ENCODE assay signal across 18 cellular contexts in the genomic region with DNA sequence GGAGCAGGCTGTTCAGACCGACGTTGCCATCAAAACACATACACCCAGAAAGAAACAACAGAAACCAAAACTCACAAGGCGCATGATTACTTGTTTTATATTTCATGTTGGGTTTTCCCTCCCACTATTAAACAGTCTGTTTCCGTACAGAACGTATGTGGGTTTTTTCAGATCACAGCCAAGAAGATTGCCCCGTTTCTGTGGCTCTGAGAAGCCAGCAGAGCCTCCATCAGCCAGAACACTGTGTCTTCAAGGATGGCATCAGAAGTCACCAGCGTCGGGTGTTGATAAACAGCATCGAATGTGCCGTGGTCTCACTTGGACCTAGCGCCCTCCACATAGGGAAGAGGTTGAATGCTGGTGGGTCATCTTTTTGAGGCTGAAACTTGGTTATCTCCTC. TPM values are rescaled to one million over a fixed set of nuclear protein-coding genes. Genes with fewer than 3 reads are reported as not detected.
DNase-seq lines count a peak whose midpoint lies in the region; ATAC-seq, FAIRE-seq and TF ChIP-seq lines count a peak whose summit lies in the region.
"Had no signal": no experiment of that assay in that cellular context is flagged by ENCODE, and none has a peak within 500 bp of the region (broad histone marks: within the 10 kb centered on the region; RNA-seq: fewer than 3 reads in every experiment).

No MANE protein-coding gene starts in this region.

- no peaks in the 10 kb centered on the region for H3K27me3 Mint-ChIP-seq in activated CD4-positive, alpha-beta T cell treated with anti-CD3 and anti-CD28 coated beads for 36 hours
- H3K27me3 Mint-ChIP-seq in CD4-positive, CD25-positive, alpha-beta regulatory T cell: no peaks in the 10 kb centered on the region
- no peaks in the 10 kb centered on the region for H3K27me3 Mint-ChIP-seq in activated naive CD4-positive, alpha-beta T cell treated with anti-CD3 and anti-CD28 coated beads, Interleukin-2, amount 10 ng/mL, durations not matched to agents 7 days and 5 days
- H3K27me3 Mint-ChIP-seq: stimulated activated memory B cell treated with anti-CD40 and anti-IgM and Interleukin-4, amounts not matched to agents 10 μg/mL and 1 μg/mL and 100 μg/mL, for 72 hours had no signal

- H3K9me3 ChIP-seq in CD4-positive, CD25-positive, alpha-beta regulatory T cell (ENCODE audit: control insufficient read depth in 2 of 2, low read length in 2 of 2): no peaks in the 10 kb centered on the region
- no peaks in the 10 kb centered on the region for H3K9me3 ChIP-seq in kidney (ENCODE audit: control insufficient read depth in 1 of 2, low read length in 2 of 2)
- H3K9me3 ChIP-seq: ascending aorta, colonic mucosa, MG63, prostate gland had no signal

- H3K9ac ChIP-seq in kidney (ENCODE audit: low read length in 2 of 2): no peak overlapping the region

- peaks cover 38% of the 10 kb centered on the region for H3K4me1 Mint-ChIP-seq in activated CD4-positive, alpha-beta T cell treated with anti-CD3 and anti-CD28 coated beads for 36 hours
- peaks cover 12 to 66% (median 41%) of the 10 kb centered on the region in 4 donors for H3K4me1 Mint-ChIP-seq in CD4-positive, CD25-positive, alpha-beta regulatory T cell
- H3K4me1 Mint-ChIP-seq in activated naive CD4-positive, alpha-beta T cell treated with anti-CD3 and anti-CD28 coated beads, Interleukin-2, amount 10 ng/mL, durations not matched to agents 7 days and 5 days: peaks cover 41% of the 10 kb centered on the region

- intact Hi-C loops in activated CD4-positive, alpha-beta T cell treated with anti-CD3 and anti-CD28 coated beads for 36 hours (cut with DNase I, micrococcal nuclease): loop anchor here in 1 of 2 experiments (10.0 kb wide), 1 partner anchor 101 kb away; no protein-coding TSS in a partner anchor
- intact Hi-C loops in kidney (cut with DNase I): no loop called here

- no peaks in the 10 kb centered on the region for H3K9me3 Mint-ChIP-seq in activated CD4-positive, alpha-beta T cell treated with anti-CD3 and anti-CD28 coated beads for 36 hours (ENCODE audit: low read depth)
- H3K9me3 Mint-ChIP-seq in CD4-positive, CD25-positive, alpha-beta regulatory T cell: no peaks in the 10 kb centered on the region
- no peaks in the 10 kb centered on the region for H3K9me3 Mint-ChIP-seq in activated naive CD4-positive, alpha-beta T cell treated with anti-CD3 and anti-CD28 coated beads, Interleukin-2, amount 10 ng/mL, durations not matched to agents 7 days and 5 days
- H3K9me3 Mint-ChIP-seq: stimulated activated memory B cell treated with anti-CD40 and anti-IgM and Interleukin-4, amounts not matched to agents 10 μg/mL and 1 μg/mL and 100 μg/mL, for 72 hours had no signal

- FAIRE-seq in kidney (lab: Jason Lieb, UNC): no peak

- peaks cover 35% of the 10 kb centered on the region for H3K36me3 Mint-ChIP-seq in activated CD4-positive, alpha-beta T cell treated with anti-CD3 and anti-CD28 coated beads for 36 hours (ENCODE audit: low read depth)
- H3K36me3 Mint-ChIP-seq in CD4-positive, CD25-positive, alpha-beta regulatory T cell: peaks cover 31% of the 10 kb centered on the region
- peaks cover 44% of the 10 kb centered on the region for H3K36me3 Mint-ChIP-seq in activated naive CD4-positive, alpha-beta T cell treated with anti-CD3 and anti-CD28 coated beads, Interleukin-2, amount 10 ng/mL, durations not matched to agents 7 days and 5 days

- H3K4me1 ChIP-seq in CD4-positive, CD25-positive, alpha-beta regulatory T cell (ENCODE audit: control insufficient read depth, insufficient read depth, low read length, poor library complexity, severe bottlenecking): peaks cover 64% of the 10 kb centered on the region
- H3K4me1 ChIP-seq in kidney (ENCODE audit: control insufficient read depth in 1 of 2, insufficient read depth in 1 of 2, low read depth in 1 of 2, low read length in 2 of 2): peaks cover 0 to 3% of the 10 kb centered on the region in 2 donors
- H3K4me1 ChIP-seq: prostate gland had no signal

- H3K36me3 ChIP-seq in CD4-positive, CD25-positive, alpha-beta regulatory T cell (ENCODE audit: control insufficient read depth, insufficient read depth, low read length): peaks cover 21% of the 10 kb centered on the region
- peaks cover 27 to 32% of the 10 kb centered on the region in 2 donors for H3K36me3 ChIP-seq in kidney (ENCODE audit: control insufficient read depth in 1 of 2, insufficient read depth in 2 of 2, low read length in 2 of 2)
- H3K36me3 ChIP-seq: colonic mucosa, prostate gland had no signal

- POLR2A ChIA-PET in activated CD4-positive, alpha-beta T cell treated with anti-CD3 and anti-CD28 coated beads for 36 hours (lab: Charles Lee): no interaction called here

- no peaks in the 10 kb centered on the region for H3K27me3 ChIP-seq in CD4-positive, CD25-positive, alpha-beta regulatory T cell (ENCODE audit: control insufficient read depth, insufficient read depth, low read length)
- H3K27me3 ChIP-seq: ascending aorta, colonic mucosa, MG63 had no signal

- CTCF ChIA-PET in activated CD4-positive, alpha-beta T cell treated with anti-CD3 and anti-CD28 coated beads for 36 hours (lab: Charles Lee): no interaction called here
- CTCF ChIA-PET in activated naive CD4-positive, alpha-beta T cell treated with anti-CD3 and anti-CD28 coated beads, Interleukin-2, amount 10 ng/mL, durations not matched to agents 7 days and 5 days (lab: Charles Lee): no interaction called here

- no peak for TF ChIP-seq CTCF in kidney (IDR thresholded peaks at IDR 0.05; ENCODE audit: borderline replicate concordance, extremely low read depth, insufficient read depth)

- H3K27ac ChIP-seq in CD4-positive, CD25-positive, alpha-beta regulatory T cell (ENCODE audit: insufficient read depth, low read length, poor library complexity, severe bottlenecking): peak overlapping the region; percentile 81
- no peak overlapping the region for H3K27ac ChIP-seq in kidney (ENCODE audit: low read depth in 2 of 2, low read length in 2 of 2)
- H3K27ac ChIP-seq: ascending aorta, colonic mucosa, prostate gland had no signal

- peak; percentile 28 for DNase-seq in activated CD4-positive, alpha-beta T cell treated with anti-CD3 and anti-CD28 coated beads for 36 hours
- DNase-seq in activated CD4-positive, alpha-beta T cell treated with anti-CD3 and anti-CD28 coated beads for 4 hours: no peak
- DNase-seq in CD4-positive, CD25-positive, alpha-beta regulatory T cell: peak in 2 of 3 donors; percentile 69 to 71
- DNase-seq in activated naive CD4-positive, alpha-beta T cell treated with anti-CD3 and anti-CD28 coated beads, Interleukin-2, amount 10 ng/mL, durations not matched to agents 7 days and 5 days: no peak
- DNase-seq in kidney (peak; percentile 14), MV-4-11 (lab: John Stamatoyannopoulos, UW) (no peak), HUDEP-2 (lab: John Stamatoyannopoulos, UW; ENCODE audit: unreplicated experiment in 76 of 76) (no peak), NK-92 (lab: John Stamatoyannopoulos, UW; ENCODE audit: unreplicated experiment) (no peak)
- DNase-seq: 8988T, colonic mucosa, foreskin melanocyte, GOT3, MG63, NCI-H187, trophoblast cell had no signal

- peak overlapping the region; percentile 75 for H3K4me3 ChIP-seq in CD4-positive, CD25-positive, alpha-beta regulatory T cell (ENCODE audit: low read depth, low read length)
- H3K4me3 ChIP-seq in kidney (ENCODE audit: low read length in 2 of 2): no peak overlapping the region
- H3K4me3 ChIP-seq: ascending aorta, colonic mucosa, MG63, prostate gland had no signal

- H3K4me3 Mint-ChIP-seq in activated CD4-positive, alpha-beta T cell treated with anti-CD3 and anti-CD28 coated beads for 36 hours: peak overlapping the region; percentile 16
- H3K4me3 Mint-ChIP-seq in CD4-positive, CD25-positive, alpha-beta regulatory T cell: peak overlapping the region; percentile 84 to 89 (median 88)
- no peak overlapping the region for H3K4me3 Mint-ChIP-seq in activated naive CD4-positive, alpha-beta T cell treated with anti-CD3 and anti-CD28 coated beads, Interleukin-2, amount 10 ng/mL, durations not matched to agents 7 days and 5 days
- H3K4me3 Mint-ChIP-seq: stimulated activated memory B cell treated with anti-CD40 and anti-IgM and Interleukin-4, amounts not matched to agents 10 μg/mL and 1 μg/mL and 100 μg/mL, for 72 hours had no signal

- ATAC-seq in activated CD4-positive, alpha-beta T cell treated with anti-CD3 and anti-CD28 coated beads for 36 hours: peak; percentile 28
- peak; percentile 29 to 33 for ATAC-seq in CD4-positive, CD25-positive, alpha-beta regulatory T cell (ENCODE audit: low read depth in 2 of 2)
- ATAC-seq: stimulated activated memory B cell treated with anti-CD40 and anti-IgM and Interleukin-4, amounts not matched to agents 10 μg/mL and 1 μg/mL and 100 μg/mL, for 72 hours had no signal

- peak overlapping the region; percentile 87 for H3K27ac Mint-ChIP-seq in activated CD4-positive, alpha-beta T cell treated with anti-CD3 and anti-CD28 coated beads for 36 hours
- H3K27ac Mint-ChIP-seq in CD4-positive, CD25-positive, alpha-beta regulatory T cell: peak overlapping the region; percentile 93 to 98 (median 96)
- peak overlapping the region; percentile 85 for H3K27ac Mint-ChIP-seq in activated naive CD4-positive, alpha-beta T cell treated with anti-CD3 and anti-CD28 coated beads, Interleukin-2, amount 10 ng/mL, durations not matched to agents 7 days and 5 days

RNA-seq across cellular contexts. Expression of a gene that starts 42.8 kb away (rescaled TPM):
- 10 to 100 TPM; 36.6 to 52.3 TPM for total RNA-seq in activated CD4-positive, alpha-beta T cell treated with anti-CD3 and anti-CD28 coated beads for 36 hours
- 95.6 TPM for total RNA-seq in CD4-positive, CD25-positive, alpha-beta regulatory T cell
- polyA plus RNA-seq in CD4-positive, CD25-positive, alpha-beta regulatory T cell: 10 to 100 TPM; 16.6 to 23.0 (median 17.7) TPM
- total RNA-seq in kidney: 6.1 TPM
- polyA plus RNA-seq in kidney (ENCODE audit: insufficient read depth, low read depth, low replicate concordance): 1.6 TPM

RNA-seq across cellular contexts. Expression of a gene that starts 56.0 kb away (rescaled TPM):
- under 1 TPM; 0.14 to 0.30 TPM for total RNA-seq in activated CD4-positive, alpha-beta T cell treated with anti-CD3 and anti-CD28 coated beads for 36 hours
- total RNA-seq in CD4-positive, CD25-positive, alpha-beta regulatory T cell: not detected
- not detected for polyA plus RNA-seq in CD4-positive, CD25-positive, alpha-beta regulatory T cell
- total RNA-seq in kidney: 4.0 TPM
- polyA plus RNA-seq in kidney (ENCODE audit: insufficient read depth, low read depth, low replicate concordance): 5.5 TPM

Comparison
In these comparisons a context has a peak if more than half of its experiments do, and no peak if none do; other contexts are left out.
1. DNase-seq: peak in activated CD4-positive, alpha-beta T cell treated with anti-CD3 and anti-CD28 coated beads for 36 hours (single experiment), CD4-positive, CD25-positive, alpha-beta regulatory T cell (2 of 3) and kidney (single experiment); none in activated CD4-positive, alpha-beta T cell treated with anti-CD3 and anti-CD28 coated beads for 4 hours (0 of 2), activated naive CD4-positive, alpha-beta T cell treated with anti-CD3 and anti-CD28 coated beads, Interleukin-2, amount 10 ng/mL, durations not matched to agents 7 days and 5 days (single experiment), MV-4-11 (single experiment), HUDEP-2 (0 of 76) and NK-92 (single experiment).
2. Peak in every context shown above with its lines, with median percentiles within 50 percentile points of each other: H3K27ac Mint-ChIP-seq.